In genomic region chr20:5658897-5659296, GRCh38 we compare ENCODE assay signal across 8 cellular contexts. TPM values are rescaled to one million over a fixed set of nuclear protein-coding genes. Genes with fewer than 3 reads are reported as not detected.
A peak's percentile ranks its signal among the peaks of the same experiment; 100 is the strongest.
DNase-seq lines count a peak whose midpoint lies in the region; ATAC-seq, FAIRE-seq and TF ChIP-seq lines count a peak whose summit lies in the region.

No MANE protein-coding gene starts in this region.

- H3K36me3 ChIP-seq in body of pancreas (replicated peaks in 1 of 2; ENCODE audit: insufficient read depth in 1 of 2, low read depth in 2 of 2) (no peaks in the 10 kb centered on the region), kidney (ENCODE audit: control insufficient read depth in 1 of 2, insufficient read depth in 2 of 2, low read length in 2 of 2) (no peaks in the 10 kb centered on the region)

- H3K27ac Mint-ChIP-seq in CD14-positive monocyte (peak overlapping the region; percentile 90 to 100 (median 100)), nephron progenitor cell (no peak overlapping the region)

- H3K4me1 ChIP-seq in body of pancreas (peaks cover 13% of the 10 kb centered on the region), kidney (ENCODE audit: control insufficient read depth in 1 of 2, insufficient read depth in 1 of 2, low read depth in 1 of 2, low read length in 2 of 2) (peaks cover 11 to 19% of the 10 kb centered on the region in 2 donors)

- H3K4me3 ChIP-seq in body of pancreas (no peak overlapping the region), kidney (ENCODE audit: low read length in 2 of 2) (no peak overlapping the region)

- no peak overlapping the region for H3K4me3 Mint-ChIP-seq in CD14-positive monocyte
- no peak overlapping the region for H3K4me3 Mint-ChIP-seq in nephron progenitor cell

- ATAC-seq in body of pancreas (peak; percentile 47), GM19452 (IDR thresholded peaks at IDR 0.05; ENCODE audit: unreplicated experiment) (no peak)

- FAIRE-seq in kidney (lab: Jason Lieb, UNC), result no peak

- H3K9me3 Mint-ChIP-seq in CD14-positive monocyte (peaks cover 0 to 2% (median 0%) of the 10 kb centered on the region in 7 donors), nephron progenitor cell (no peaks in the 10 kb centered on the region)

- DNase-seq in CD14-positive monocyte (ENCODE audit: low spot score) (peak; percentile 94), HCEC 1CT (peak; percentile 64), RPMI7951 (ENCODE audit: low read depth) (peak; percentile 95), body of pancreas (peak; percentile 14 to 79 (median 46)), kidney (peak; percentile 78), nephron progenitor cell (no peak)
- DNase-seq in stimulated activated CD4-positive, alpha-beta T cell treated with anti-CD3 and anti-CD28 coated beads, Interleukin-2, amount 100 ng/mL, for 24 hours, result peak; percentile 48 to 57

- H3K27me3 Mint-ChIP-seq in CD14-positive monocyte (ENCODE audit: low read depth in 3 of 3) (peaks cover 0 to 4% (median 0%) of the 10 kb centered on the region in 3 donors), nephron progenitor cell (ENCODE audit: low read depth, poor library complexity) (no peaks in the 10 kb centered on the region)

- intact Hi-C loops in CD14-positive monocyte (cut with micrococcal nuclease) (loop anchor here in 1 of 2 donors (2.0 kb wide), 2 partner anchors 16 to 30 kb away; no protein-coding TSS in a partner anchor), body of pancreas (cut with DNase I) (no loop called here), kidney (cut with DNase I) (no loop called here)

- no peak overlapping the region for H3K9ac ChIP-seq in kidney (ENCODE audit: low read length in 2 of 2)

- TF ChIP-seq CTCF in CD14-positive monocyte (IDR thresholded peaks at IDR 0.05) (no peak), body of pancreas (IDR thresholded peaks at IDR 0.05) (no peak), kidney (IDR thresholded peaks at IDR 0.05; ENCODE audit: borderline replicate concordance, extremely low read depth, insufficient read depth) (no peak), nephron progenitor cell (IDR thresholded peaks at IDR 0.05) (no peak)

- H3K4me1 Mint-ChIP-seq in CD14-positive monocyte (peaks cover 79% of the 10 kb centered on the region), nephron progenitor cell (peaks cover 27% of the 10 kb centered on the region)

- no peaks in the 10 kb centered on the region for H3K27me3 ChIP-seq in body of pancreas

- no peaks in the 10 kb centered on the region for H3K9me3 ChIP-seq in body of pancreas
- H3K9me3 ChIP-seq in kidney (ENCODE audit: control insufficient read depth in 1 of 2, low read length in 2 of 2), result no peaks in the 10 kb centered on the region

- no peak for TF ChIP-seq POLR2A in body of pancreas (IDR thresholded peaks at IDR 0.05)

- H3K27ac ChIP-seq in body of pancreas (peak overlapping the region in 2 of 4 donors; percentile 20 to 72), kidney (ENCODE audit: low read depth in 2 of 2, low read length in 2 of 2) (peak overlapping the region; percentile 28 to 56)

- H3K36me3 Mint-ChIP-seq in CD14-positive monocyte (peaks cover 0 to 3% of the 10 kb centered on the region in 2 donors), nephron progenitor cell (ENCODE audit: low read depth) (no peaks in the 10 kb centered on the region)

- WGBS in body of pancreas, 2 donors, result 60 to 87% methylated on average over 4 of the region's 4 CpGs

RNA-seq across cellular contexts. Expression of gene GPCPD1, which starts 48.1 kb away (rescaled TPM):
- polyA plus RNA-seq in CD14-positive monocyte (10 to 100 TPM; 46.8 to 78.9 TPM), kidney (ENCODE audit: insufficient read depth, low read depth, low replicate concordance) (8.4 TPM)
- 13.7 and 18.1 TPM in 2 replicates for total RNA-seq in RPMI7951 (2014; rRNA removed; shearing (Covaris generic))
- total RNA-seq in body of pancreas (10 to 100 TPM; 13.5 to 14.5 TPM), kidney (53.4 TPM)
